1 cellular context compared by ENCODE assay signal in genomic region chr7:103037823-103038739, GRCh38.
TF ChIP-seq lines count a peak whose summit lies in the region.
"Not testable (repeated sequence)": the region's sequence is repeated elsewhere in the genome, so short reads cannot be mapped to it uniquely, and the experiment has no call there.

No MANE protein-coding gene starts in this region.

TF ChIP-seq in K562, 482 proteins besides CTCF, POLR2A, EP300 and RAD21 (continued from another document and continues in another):
- peak; percentile 56; the same call in 1 of the 2 replicates for TF ChIP-seq DIDO1 (tag; IDR thresholded peaks at IDR 0.05; ENCODE audit: low read depth)
- TF ChIP-seq POLR2G (IDR thresholded peaks at IDR 0.05; ENCODE audit: low read depth, low read length) = peak; percentile 70
- peak; percentile 45; the same call in 1 of the 2 replicates for TF ChIP-seq ETV1 (tag; conservative IDR thresholded peaks at IDR 0.05; ENCODE audit: low read depth)
- peak; percentile 83 for TF ChIP-seq TRIM28 (IDR thresholded peaks at IDR 0.05)
- TF ChIP-seq MTA3 (IDR thresholded peaks at IDR 0.05; ENCODE audit: borderline replicate concordance) = peak; percentile 89
- TF ChIP-seq ETV5 (CRISPR knock-in tag; IDR thresholded peaks at IDR 0.05; ENCODE audit: low read depth) = peak; percentile 73
- TF ChIP-seq MGA (IDR thresholded peaks at IDR 0.05) = peak; percentile 47
- TF ChIP-seq MAFK (IDR thresholded peaks at IDR 0.05; ENCODE audit: low read length) = peak; percentile 14; the same call in 1 of the 2 replicates
- peak; percentile 19; the same call in 1 of the 2 replicates for TF ChIP-seq RAD51 (IDR thresholded peaks at IDR 0.05; ENCODE audit: borderline replicate concordance, low read depth)
- TF ChIP-seq MEIS2 (IDR thresholded peaks at IDR 0.05; ENCODE audit: partially characterized antibody) = peak; percentile 56
- TF ChIP-seq FOXK2 (conservative IDR thresholded peaks at IDR 0.05 in 1 of 2, IDR thresholded peaks at IDR 0.05 in 1 of 2; ENCODE audit: low read depth in 2 of 2) = peak; percentile 98 to 99
- peak; percentile 50; the same call in 1 of the 2 replicates for TF ChIP-seq SP1 (CRISPR knock-in tag; IDR thresholded peaks at IDR 0.05)
- TF ChIP-seq CREB3L1 (IDR thresholded peaks at IDR 0.05; ENCODE audit: borderline replicate concordance, low read depth) = peak; percentile 59; the same call in 1 of the 2 replicates
- 0 out of 2 replicates have a peak, but pooled peaks have one; percentile 3 for TF ChIP-seq DEAF1 (CRISPR knock-in tag; IDR thresholded peaks at IDR 0.05)
- peak; percentile 74; the same call in 1 of the 2 replicates for TF ChIP-seq TOE1 (IDR thresholded peaks at IDR 0.05; ENCODE audit: borderline replicate concordance)
- not testable (repeated sequence) for TF ChIP-seq TOE1 (CRISPR knock-in tag; IDR thresholded peaks at IDR 0.05; ENCODE audit: borderline replicate concordance, low read depth); PBX2 (CRISPR knock-in tag; IDR thresholded peaks at IDR 0.05; ENCODE audit: low read depth)
- peak; percentile 75; the same call in 1 of the 2 replicates for TF ChIP-seq NR1H2 (CRISPR knock-in tag; IDR thresholded peaks at IDR 0.05)
- peak; percentile 89 for TF ChIP-seq BRD9 (IDR thresholded peaks at IDR 0.05; ENCODE audit: low read depth, partially characterized antibody)
- peak; percentile 86; the same call in 1 of the 2 replicates for TF ChIP-seq ZNF395 (CRISPR knock-in tag; IDR thresholded peaks at IDR 0.05)
- 0 out of 2 replicates have a peak, but pooled peaks have one; percentile 41 for TF ChIP-seq CHD2 (IDR thresholded peaks at IDR 0.05; ENCODE audit: low read depth, low read length)
- TF ChIP-seq ZNF583 (CRISPR knock-in tag; IDR thresholded peaks at IDR 0.05) = 0 out of 2 replicates have a peak, but pooled peaks have one; percentile 47
- TF ChIP-seq SMAD3 (CRISPR knock-in tag; conservative IDR thresholded peaks at IDR 0.05) = 0 out of 2 replicates have a peak, but pooled peaks have one; percentile 64
- peak; percentile 73 for TF ChIP-seq RBFOX2 (IDR thresholded peaks at IDR 0.05; ENCODE audit: low read depth, low read length)
- 0 out of 2 replicates have a peak, but pooled peaks have one; percentile 39 for TF ChIP-seq ZKSCAN1 (IDR thresholded peaks at IDR 0.05; ENCODE audit: low read depth, low read length)
- TF ChIP-seq SOX6 (IDR thresholded peaks at IDR 0.05) = peak; percentile 78
- TF ChIP-seq BACH1 (tag; IDR thresholded peaks at IDR 0.05) = 0 out of 2 replicates have a peak, but pooled peaks have one; percentile 65
- TF ChIP-seq PBX2 (tag; conservative IDR thresholded peaks at IDR 0.05; ENCODE audit: low read depth) = 0 out of 2 replicates have a peak, but pooled peaks have one; percentile 26
- TF ChIP-seq ARNT (IDR thresholded peaks at IDR 0.05) = peak in 1 of 2 experiments; percentile 25; a peak in 1 of 4 replicates
- TF ChIP-seq ZNF766 (CRISPR knock-in tag; conservative IDR thresholded peaks at IDR 0.05) = peak; percentile 68; the same call in 1 of the 2 replicates
- peak; percentile 75; the same call in 1 of the 2 replicates for TF ChIP-seq DNMT1 (IDR thresholded peaks at IDR 0.05)
- 0 out of 2 replicates have a peak, but pooled peaks have one; percentile 9 for TF ChIP-seq HIVEP1 (CRISPR knock-in tag; IDR thresholded peaks at IDR 0.05)
